In genomic region chr2:96010320-96011128, GRCh38 we compare ENCODE assay signal across 8 cellular contexts. TPM values are rescaled to one million over a fixed set of nuclear protein-coding genes. Genes with fewer than 3 reads are reported as not detected.
A peak's percentile ranks its signal among the peaks of the same experiment; 100 is the strongest.
DNase-seq lines count a peak whose midpoint lies in the region; FAIRE-seq and TF ChIP-seq lines count a peak whose summit lies in the region.
"Not testable (repeated sequence)": the region's sequence is repeated elsewhere in the genome, so short reads cannot be mapped to it uniquely, and the experiment has no call there.

No MANE protein-coding gene starts in this region.

- peaks cover 29% of the 10 kb centered on the region for H3K27me3 Mint-ChIP-seq in activated CD4-positive, alpha-beta memory T cell treated with anti-CD3 and anti-CD28 coated beads, Interleukin-2, amount 10 ng/mL, durations not matched to agents 7 days and 5 days

- H3K36me3 Mint-ChIP-seq in activated CD4-positive, alpha-beta memory T cell treated with anti-CD3 and anti-CD28 coated beads, Interleukin-2, amount 10 ng/mL, durations not matched to agents 7 days and 5 days (ENCODE audit: low read depth) = not testable (repeated sequence)

- TF ChIP-seq POLR2A in GM12891 (IDR thresholded peaks at IDR 0.05; ENCODE audit: low read depth, low read length) = not testable (repeated sequence)
- TF ChIP-seq POLR2A in thyroid gland (IDR thresholded peaks at IDR 0.05) = peak in 1 of 2 donors; percentile 57

- H3K4me3 ChIP-seq in HEK293 (ENCODE audit: low read depth, low read length) (peak overlapping the region; percentile 37), choroid plexus epithelial cell (ENCODE audit: low read depth, low read length) (peak overlapping the region; percentile 53), retinal pigment epithelial cell (ENCODE audit: low read length) (peak overlapping the region; percentile 48), thyroid gland (replicated peaks in 1 of 3) (peak overlapping the region in 2 of 3 donors; percentile 8 to 42)
- H3K4me3 ChIP-seq in Jurkat, Clone E6-1 (ENCODE audit: low read length) = peak overlapping the region; percentile 50

- not testable (repeated sequence) for TF ChIP-seq CTCF in HEK293 (tag by site-specific recombination; IDR thresholded peaks at IDR 0.05); choroid plexus epithelial cell (conservative IDR thresholded peaks at IDR 0.05; ENCODE audit: low read depth, low read length); retinal pigment epithelial cell (conservative IDR thresholded peaks at IDR 0.05; ENCODE audit: low read depth, low read length); thyroid gland (IDR thresholded peaks at IDR 0.05)

- H3K4me1 ChIP-seq in HEK293 (ENCODE audit: control insufficient read depth, insufficient read depth, low read length) = not testable (repeated sequence)
- peaks cover 3 to 20% of the 10 kb centered on the region in 2 donors for H3K4me1 ChIP-seq in thyroid gland

- H3K27me3 ChIP-seq in thyroid gland = not testable (repeated sequence)

- not testable (repeated sequence) for H3K9me3 Mint-ChIP-seq in activated CD4-positive, alpha-beta memory T cell treated with anti-CD3 and anti-CD28 coated beads, Interleukin-2, amount 10 ng/mL, durations not matched to agents 7 days and 5 days

- not testable (repeated sequence) for H3K27ac ChIP-seq in HEK293 (ENCODE audit: extremely low read depth, low read depth, low read length)
- peak overlapping the region in 1 of 3 donors; percentile 66 for H3K27ac ChIP-seq in thyroid gland

- FAIRE-seq in GM12891 (lab: Jason Lieb, UNC) = peak; percentile 98

- not testable (repeated sequence) for H3K4me1 Mint-ChIP-seq in activated CD4-positive, alpha-beta memory T cell treated with anti-CD3 and anti-CD28 coated beads, Interleukin-2, amount 10 ng/mL, durations not matched to agents 7 days and 5 days

- DNase-seq in GM12891 (ENCODE audit: insufficient read length, low spot score) = peak; percentile 70
- peak; percentile 80 for DNase-seq in Jurkat, Clone E6-1 (ENCODE audit: low read depth, low spot score)
- DNase-seq in activated CD4-positive, alpha-beta memory T cell treated with anti-CD3 and anti-CD28 coated beads, Interleukin-2, amount 10 ng/mL, durations not matched to agents 7 days and 5 days = peak; percentile 97
- peak; percentile 66 for DNase-seq in choroid plexus epithelial cell (ENCODE audit: low read depth)
- peak; percentile 88 for DNase-seq in iPS-NIHi11 (ENCODE audit: low spot score)
- DNase-seq in retinal pigment epithelial cell (ENCODE audit: low read depth) = peak; percentile 37
- peak; percentile 90 to 93 for DNase-seq in thyroid gland

- H3K27ac Mint-ChIP-seq in activated CD4-positive, alpha-beta memory T cell treated with anti-CD3 and anti-CD28 coated beads, Interleukin-2, amount 10 ng/mL, durations not matched to agents 7 days and 5 days = peak overlapping the region; percentile 40

- peak overlapping the region; percentile 69 for H3K4me3 Mint-ChIP-seq in activated CD4-positive, alpha-beta memory T cell treated with anti-CD3 and anti-CD28 coated beads, Interleukin-2, amount 10 ng/mL, durations not matched to agents 7 days and 5 days

- CTCF ChIA-PET in HEK293 (lab: Yijun Ruan, JAX) = interaction anchor here (1.1 to 1.3 kb wide), 2 partner anchors 12 to 117 kb away, joined by 4 read pairs; no protein-coding TSS in a partner anchor
- CTCF ChIA-PET in activated CD4-positive, alpha-beta memory T cell treated with anti-CD3 and anti-CD28 coated beads, Interleukin-2, amount 10 ng/mL, durations not matched to agents 7 days and 5 days (lab: Charles Lee) = interaction anchor here (1.0 to 1.3 kb wide), 2 partner anchors 18 to 108 kb away, joined by 3 to 4 read pairs; no protein-coding TSS in a partner anchor

- not testable (repeated sequence) for H3K36me3 ChIP-seq in HEK293 (ENCODE audit: control insufficient read depth in 2 of 2, insufficient read depth in 1 of 2, low read length in 2 of 2); thyroid gland

- not testable (repeated sequence) for H3K9me3 ChIP-seq in HEK293 (ENCODE audit: control insufficient read depth, insufficient read depth, low read depth, low read length); thyroid gland

- intact Hi-C loops in thyroid gland (cut with DNase I) = not testable (repeated sequence)

- POLR2A ChIA-PET in HEK293 (lab: Yijun Ruan, JAX) = not testable (repeated sequence)
- POLR2A ChIA-PET in activated CD4-positive, alpha-beta memory T cell treated with anti-CD3 and anti-CD28 coated beads, Interleukin-2, amount 10 ng/mL, durations not matched to agents 7 days and 5 days (lab: Charles Lee) = interaction anchor here (1.1 kb wide), 1 partner anchor 19 kb away, joined by 4 read pairs; the partner anchor contains the start of gene ANKRD36C

- no CpG with 5 or more reads among the region's 65 CpGs for WGBS in thyroid gland, 2 donors

TF ChIP-seq in HEK293, 187 proteins besides CTCF, POLR2A, EP300 and RAD21 (continues in another document):
- peak; percentile 96 for TF ChIP-seq ZNF629 (tag by site-specific recombination; IDR thresholded peaks at IDR 0.05)
- peak; percentile 81 for TF ChIP-seq HIC1 (tag by site-specific recombination; IDR thresholded peaks at IDR 0.05)
- TF ChIP-seq ZBTB8A (tag by site-specific recombination; IDR thresholded peaks at IDR 0.05) = peak; percentile 97
- TF ChIP-seq, protein P1, sequence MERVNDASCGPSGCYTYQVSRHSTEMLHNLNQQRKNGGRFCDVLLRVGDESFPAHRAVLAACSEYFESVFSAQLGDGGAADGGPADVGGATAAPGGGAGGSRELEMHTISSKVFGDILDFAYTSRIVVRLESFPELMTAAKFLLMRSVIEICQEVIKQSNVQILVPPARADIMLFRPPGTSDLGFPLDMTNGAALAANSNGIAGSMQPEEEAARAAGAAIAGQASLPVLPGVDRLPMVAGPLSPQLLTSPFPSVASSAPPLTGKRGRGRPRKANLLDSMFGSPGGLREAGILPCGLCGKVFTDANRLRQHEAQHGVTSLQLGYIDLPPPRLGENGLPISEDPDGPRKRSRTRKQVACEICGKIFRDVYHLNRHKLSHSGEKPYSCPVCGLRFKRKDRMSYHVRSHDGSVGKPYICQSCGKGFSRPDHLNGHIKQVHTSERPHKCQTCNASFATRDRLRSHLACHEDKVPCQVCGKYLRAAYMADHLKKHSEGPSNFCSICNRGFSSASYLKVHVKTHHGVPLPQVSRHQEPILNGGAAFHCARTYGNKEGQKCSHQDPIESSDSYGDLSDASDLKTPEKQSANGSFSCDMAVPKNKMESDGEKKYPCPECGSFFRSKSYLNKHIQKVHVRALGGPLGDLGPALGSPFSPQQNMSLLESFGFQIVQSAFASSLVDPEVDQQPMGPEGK (tag by site-specific recombination; IDR thresholded peaks at IDR 0.05) = 0 out of 2 replicates have a peak, but pooled peaks have one; percentile 31
- TF ChIP-seq GLIS2 (tag by site-specific recombination; IDR thresholded peaks at IDR 0.05) = peak; percentile 54
- TF ChIP-seq, protein P2, sequence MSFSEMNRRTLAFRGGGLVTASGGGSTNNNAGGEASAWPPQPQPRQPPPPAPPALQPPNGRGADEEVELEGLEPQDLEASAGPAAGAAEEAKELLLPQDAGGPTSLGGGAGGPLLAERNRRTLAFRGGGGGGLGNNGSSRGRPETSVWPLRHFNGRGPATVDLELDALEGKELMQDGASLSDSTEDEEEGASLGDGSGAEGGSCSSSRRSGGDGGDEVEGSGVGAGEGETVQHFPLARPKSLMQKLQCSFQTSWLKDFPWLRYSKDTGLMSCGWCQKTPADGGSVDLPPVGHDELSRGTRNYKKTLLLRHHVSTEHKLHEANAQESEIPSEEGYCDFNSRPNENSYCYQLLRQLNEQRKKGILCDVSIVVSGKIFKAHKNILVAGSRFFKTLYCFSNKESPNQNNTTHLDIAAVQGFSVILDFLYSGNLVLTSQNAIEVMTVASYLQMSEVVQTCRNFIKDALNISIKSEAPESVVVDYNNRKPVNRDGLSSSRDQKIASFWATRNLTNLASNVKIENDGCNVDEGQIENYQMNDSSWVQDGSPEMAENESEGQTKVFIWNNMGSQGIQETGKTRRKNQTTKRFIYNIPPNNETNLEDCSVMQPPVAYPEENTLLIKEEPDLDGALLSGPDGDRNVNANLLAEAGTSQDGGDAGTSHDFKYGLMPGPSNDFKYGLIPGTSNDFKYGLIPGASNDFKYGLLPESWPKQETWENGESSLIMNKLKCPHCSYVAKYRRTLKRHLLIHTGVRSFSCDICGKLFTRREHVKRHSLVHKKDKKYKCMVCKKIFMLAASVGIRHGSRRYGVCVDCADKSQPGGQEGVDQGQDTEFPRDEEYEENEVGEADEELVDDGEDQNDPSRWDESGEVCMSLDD (tag by site-specific recombination; IDR thresholded peaks at IDR 0.05) = peak; percentile 75
- peak; percentile 38; the same call in 1 of the 2 replicates for TF ChIP-seq ZBTB20 (tag by site-specific recombination; IDR thresholded peaks at IDR 0.05)

RNA-seq across cellular contexts. Expression of gene ANKRD36C, which starts 18.9 kb away (rescaled TPM):
- 4.8 TPM for polyA plus RNA-seq in GM12891 (2012; ENCODE audit: low read depth, missing spikeins)
- polyA plus RNA-seq in Jurkat, Clone E6-1 (2012; ENCODE audit: insufficient read depth, insufficient read length) = 21.4 TPM
- total RNA-seq in activated CD4-positive, alpha-beta memory T cell treated with anti-CD3 and anti-CD28 coated beads, Interleukin-2, amount 10 ng/mL, durations not matched to agents 7 days and 5 days = 10 to 100 TPM; 67.5 to 67.6 TPM
- 10 to 100 TPM; 23.3 to 34.7 (median 30.2) TPM for total RNA-seq in thyroid gland

RNA-seq across cellular contexts. Expression of gene GPAT2, which starts 24.2 kb away (rescaled TPM):
- 23.2 TPM for polyA plus RNA-seq in GM12891 (2012; ENCODE audit: low read depth, missing spikeins)
- 0.27 TPM for polyA plus RNA-seq in Jurkat, Clone E6-1 (2012; ENCODE audit: insufficient read depth, insufficient read length)
- total RNA-seq in activated CD4-positive, alpha-beta memory T cell treated with anti-CD3 and anti-CD28 coated beads, Interleukin-2, amount 10 ng/mL, durations not matched to agents 7 days and 5 days = 1 to 10 TPM; 6.9 to 7.1 TPM
- 1 to 10 TPM; 1.2 to 7.5 (median 2.6) TPM for total RNA-seq in thyroid gland

Comparison
In these comparisons a context has a peak if more than half of its experiments do, and no peak if none do; other contexts are left out.
1. DNase-seq: peak in every context shown above with its lines; median percentile 97 in activated CD4-positive, alpha-beta memory T cell treated with anti-CD3 and anti-CD28 coated beads, Interleukin-2, amount 10 ng/mL, durations not matched to agents 7 days and 5 days; 92 in thyroid gland; 88 in iPS-NIHi11; 80 in Jurkat, Clone E6-1; 70 in GM12891; 66 in choroid plexus epithelial cell; 37 in retinal pigment epithelial cell.